In the genomic region with DNA sequence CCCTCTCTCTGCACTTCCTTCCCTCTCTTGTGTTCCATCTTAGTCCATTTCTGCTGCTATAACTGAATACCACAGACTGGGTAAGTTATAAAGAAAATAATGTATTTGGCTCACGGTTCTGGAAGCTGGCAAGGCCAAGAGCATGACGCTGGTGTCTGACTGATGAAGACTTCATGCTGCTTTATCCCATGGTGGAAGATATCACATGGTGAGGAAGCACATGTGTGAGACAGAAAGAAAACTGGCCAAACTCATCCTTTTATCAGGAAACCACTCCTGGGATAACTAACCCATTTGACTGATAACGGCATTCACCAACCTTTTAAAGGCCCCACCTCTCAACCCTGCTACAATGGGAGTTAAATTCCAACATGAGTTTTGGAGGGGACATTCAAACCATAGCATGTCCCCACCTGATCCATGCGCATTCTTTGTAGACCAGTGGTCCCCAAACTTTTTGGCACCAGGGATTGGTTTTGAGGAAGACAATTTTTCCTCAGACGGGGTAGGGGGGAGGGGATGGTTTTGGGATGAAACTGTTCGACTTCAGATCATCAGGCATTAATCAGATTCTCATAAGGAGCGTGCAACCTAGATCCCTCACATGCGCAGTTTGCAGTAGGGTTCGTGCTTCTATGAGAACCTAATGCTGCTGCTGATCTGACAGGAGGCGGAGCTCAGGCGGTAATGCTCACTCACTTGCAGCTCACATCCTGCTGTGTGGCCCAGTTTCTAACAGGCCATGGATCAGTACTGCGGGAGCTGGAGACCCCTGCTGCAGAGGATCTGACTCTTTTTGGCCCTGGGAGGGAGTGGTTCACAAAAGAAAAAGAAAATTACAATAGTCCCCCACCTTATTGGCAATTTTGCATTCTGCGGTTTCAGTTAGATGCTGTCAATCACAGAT, we compare ENCODE assay signal across 17 cellular contexts.
"Had no signal": no experiment of that assay in that cellular context is flagged by ENCODE, and none has a peak within 500 bp of the region (broad histone marks: within the 10 kb centered on the region; RNA-seq: fewer than 3 reads in every experiment).

No MANE protein-coding gene starts in this region.

- DNase-seq: activated CD4-positive, alpha-beta T cell treated with anti-CD3 and anti-CD28 coated beads, Interleukin-2, amount 50 U/mL, for 4 hours; activated naive CD4-positive, alpha-beta T cell treated with Interleukin-2 at 50 U/mL for 16 hours; activated T-cell treated with anti-CD3 and anti-CD28 coated beads, Interleukin-2, amount 50 U/mL, for 24 hours; effector memory CD4-positive, alpha-beta T cell; hypothalamus; nucleus accumbens; stimulated activated CD4-positive, alpha-beta T cell treated with anti-CD3 and anti-CD28 coated beads, Interleukin-12 subunit alpha, Interleukin-12 subunit beta, amount 100 ng/mL, for 4 hours; stimulated activated CD4-positive, alpha-beta T cell treated with anti-CD3 and anti-CD28 coated beads, Interleukin-1b, Interleukin-23, amount 100 ng/mL, for 48 hours; stimulated activated naive CD8-positive, alpha-beta T cell treated with anti-CD3 and anti-CD28 coated beads, Interleukin-15, Interleukin-2, amounts not matched to agents 100 U/mL and 50 U/mL, for 24 hours; substantia nigra had no signal

- H3K36me3 ChIP-seq: tibial artery, vagina had no signal

- H3K4me3 Mint-ChIP-seq: activated T-cell treated with anti-CD3 and anti-CD28 coated beads, Interleukin-2, amount 50 U/mL, for 24 hours; mesothelial cell of epicardium; nephron had no signal

- H3K27me3 Mint-ChIP-seq: activated T-cell treated with anti-CD3 and anti-CD28 coated beads, Interleukin-2, amount 50 U/mL, for 24 hours; dendritic cell treated with granulocyte-macrophage colony-stimulating factor and Interleukin-4, amounts not matched to agents 40 ng/mL and 50 ng/mL, for 4 days had no signal

- H3K9me3 ChIP-seq: tibial artery, vagina had no signal

- ATAC-seq: stimulated activated naive CD8-positive, alpha-beta T cell treated with anti-CD3 and anti-CD28 coated beads, Interleukin-15, Interleukin-2, amounts not matched to agents 100 U/mL and 50 U/mL, for 24 hours had no signal

- H3K27ac Mint-ChIP-seq: activated T-cell treated with anti-CD3 and anti-CD28 coated beads, Interleukin-2, amount 50 U/mL, for 24 hours; activated T-helper 2 cell treated with anti-CD3 and anti-CD28 coated beads, Interferon-gamma antibody, Interleukin-2, Interleukin-4, amounts not matched to agents 10 μg/mL and 5 μg/mL and 100 μg/mL, durations not matched to agents 14 hours and 24 hours and 36 hours; mesothelial cell of epicardium; nephron had no signal

- H3K9me3 Mint-ChIP-seq: activated T-cell treated with anti-CD3 and anti-CD28 coated beads, Interleukin-2, amount 50 U/mL, for 24 hours had no signal

- H3K27ac ChIP-seq: tibial artery, vagina had no signal

- H3K4me3 ChIP-seq: lung, tibial artery, vagina had no signal

- H3K27me3 ChIP-seq: tibial artery, vagina had no signal
